In the genomic region with DNA sequence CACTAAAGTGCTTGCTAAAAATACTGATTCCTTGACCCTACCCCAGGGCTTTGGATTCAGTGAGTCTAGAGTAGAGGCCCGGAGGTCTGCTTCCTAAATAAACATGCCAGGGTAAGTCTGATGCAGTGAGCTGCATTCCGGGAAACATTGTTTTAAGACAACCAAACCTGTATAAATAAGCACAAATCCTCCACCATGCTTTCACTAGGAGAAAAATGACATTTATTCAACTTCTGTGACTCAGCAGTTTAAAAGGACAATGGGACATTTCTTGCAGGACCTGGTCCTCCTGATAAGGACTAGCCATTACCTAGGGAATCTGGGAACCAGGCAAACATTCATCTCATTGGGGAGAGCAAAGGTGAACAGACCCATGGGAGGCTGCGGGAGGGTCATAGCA, we compare ENCODE assay signal across 34 cellular contexts.
"Had no signal": no experiment of that assay in that cellular context is flagged by ENCODE, and none has a peak within 500 bp of the region (broad histone marks: within the 10 kb centered on the region; RNA-seq: fewer than 3 reads in every experiment).

No MANE protein-coding gene starts in this region.

- H3K4me1 Mint-ChIP-seq: central memory CD8-positive, alpha-beta T cell had no signal

- H3K27me3 Mint-ChIP-seq: activated CD4-positive, alpha-beta memory T cell treated with anti-CD3 and anti-CD28 coated beads, Interleukin-2, amount 10 ng/mL, durations not matched to agents 7 days and 5 days; activated naive CD8-positive, alpha-beta T cell treated with anti-CD3 and anti-CD28 coated beads for 36 hours; central memory CD8-positive, alpha-beta T cell had no signal

- H2AFZ ChIP-seq: PC-9 had no signal

- H3K27ac ChIP-seq: brain microvascular endothelial cell, cardiac muscle cell, PC-9, RWPE1, WERI-Rb-1 had no signal

- H3K4me2 ChIP-seq: PC-9 had no signal

- H3K27me3 ChIP-seq: brain microvascular endothelial cell, cardiac muscle cell had no signal

- H3K36me3 ChIP-seq: brain microvascular endothelial cell, cardiac muscle cell, WERI-Rb-1 had no signal

- H3K4me3 Mint-ChIP-seq: activated CD4-positive, alpha-beta memory T cell treated with anti-CD3 and anti-CD28 coated beads, Interleukin-2, amount 10 ng/mL, durations not matched to agents 7 days and 5 days; activated CD8-positive, alpha-beta memory T cell treated with anti-CD3 and anti-CD28 coated beads, Interleukin-2, amount 10 ng/mL, durations not matched to agents 7 days and 5 days; activated naive CD8-positive, alpha-beta T cell treated with anti-CD3 and anti-CD28 coated beads for 36 hours; central memory CD8-positive, alpha-beta T cell had no signal

- H3K4me3 ChIP-seq: cardiac muscle cell, PC-9 had no signal

- DNase-seq: activated CD4-positive, alpha-beta memory T cell treated with anti-CD3 and anti-CD28 coated beads, Interleukin-2, amount 10 ng/mL, durations not matched to agents 7 days and 5 days; activated CD4-positive, alpha-beta T cell treated with anti-CD3 and anti-CD28 coated beads for 1 hour; activated CD4-positive, alpha-beta T cell treated with anti-CD3 and anti-CD28 coated beads for 48 hours; activated CD4-positive, CD25-positive, alpha-beta regulatory T cell; activated CD8-positive, alpha-beta memory T cell treated with anti-CD3 and anti-CD28 coated beads for 24 hours; activated CD8-positive, alpha-beta memory T cell treated with anti-CD3 and anti-CD28 coated beads, Interleukin-2, amount 10 ng/mL, durations not matched to agents 7 days and 5 days; activated CD8-positive, alpha-beta memory T cell treated with anti-CD3 and anti-CD28 coated beads, Interleukin-2, amount 50 U/mL, for 48 hours; activated effector memory CD4-positive, alpha-beta T cell treated with Interleukin-2 at 50 U/mL for 16 hours; activated naive CD4-positive, alpha-beta T cell treated with anti-CD3 and anti-CD28 coated beads, Interleukin-2, amount 50 U/mL, for 16 hours; activated naive CD8-positive, alpha-beta T cell treated with anti-CD3 and anti-CD28 coated beads for 36 hours; activated T-cell treated with anti-CD3 and anti-CD28 coated beads, Interleukin-2, amount 50 U/mL, for 48 hours; amniotic stem cell; aorta; brain microvascular endothelial cell; MM.1S; MV-4-11; NCI-H1092; NCI-H1436 treated with DMSO at 0.1 percent for 48 hours; NCI-H1694 treated with DMSO at 0.1 percent for 48 hours; NCI-H2029; NCI-H345; NCI-H524 treated with DMSO at 0.1 percent for 48 hours; NK-92 treated with Interleukin-12 subunit alpha and Interleukin-12 subunit beta, amount 100 ng/mL, for 24 hours; PC-9; SIG-M5; SW 1271; T-helper 1 cell; T1000; WERI-Rb-1 had no signal

- H3K27ac Mint-ChIP-seq: activated CD4-positive, alpha-beta memory T cell treated with anti-CD3 and anti-CD28 coated beads, Interleukin-2, amount 10 ng/mL, durations not matched to agents 7 days and 5 days; activated CD8-positive, alpha-beta memory T cell treated with anti-CD3 and anti-CD28 coated beads, Interleukin-2, amount 10 ng/mL, durations not matched to agents 7 days and 5 days; activated naive CD8-positive, alpha-beta T cell treated with anti-CD3 and anti-CD28 coated beads for 36 hours had no signal

- ATAC-seq: activated CD8-positive, alpha-beta memory T cell treated with anti-CD3 and anti-CD28 coated beads, Interleukin-2, amount 10 ng/mL, durations not matched to agents 7 days and 5 days; Right ventricle myocardium inferior had no signal

- FAIRE-seq: RCC 7860 had no signal
